Comparison of ENCODE assay signal across 1 cellular context in the genomic region with DNA sequence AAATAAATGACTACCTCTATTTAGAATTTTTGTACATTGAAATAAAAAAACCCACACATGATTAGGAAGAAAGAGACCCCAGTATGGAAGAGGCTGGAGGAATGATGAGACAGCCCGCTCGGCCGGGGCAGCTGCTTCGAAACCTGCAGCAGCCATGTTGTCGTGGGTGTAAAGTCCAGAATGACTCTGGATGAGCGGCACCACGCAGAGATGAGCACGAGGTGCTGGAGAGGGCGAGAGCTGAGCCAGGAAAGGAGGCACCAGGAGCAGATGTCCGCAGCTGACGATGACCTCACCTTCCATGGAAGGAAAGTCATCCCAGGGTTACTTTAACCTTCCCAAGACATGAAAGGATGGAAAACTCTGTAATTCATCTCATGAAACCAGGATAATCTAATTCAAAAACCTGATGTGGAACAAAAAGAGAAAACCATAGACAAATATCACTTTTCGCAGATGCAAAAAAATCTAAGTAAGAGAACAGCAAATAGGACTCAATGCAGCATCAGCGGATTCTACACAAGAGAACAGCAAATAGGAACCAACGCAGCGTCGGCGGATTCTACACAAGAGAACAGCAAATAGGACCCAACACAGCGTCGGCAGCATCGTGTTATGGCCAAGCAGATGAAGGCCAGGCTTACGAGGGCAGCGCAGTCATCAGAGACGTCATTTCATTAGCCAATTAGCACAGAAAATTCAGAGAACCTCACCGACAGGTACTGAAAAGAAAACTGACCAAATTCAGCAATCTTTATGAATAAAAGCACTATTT.
TF ChIP-seq lines count a peak whose summit lies in the region.

No MANE protein-coding gene starts in this region.

TF ChIP-seq in GM23338, 12 proteins besides CTCF, POLR2A, EP300 and RAD21:
- TF ChIP-seq NANOG (IDR thresholded peaks at IDR 0.05; ENCODE audit: borderline replicate concordance): no peak
- no peak for TF ChIP-seq POLR2AphosphoS5 (IDR thresholded peaks at IDR 0.05; ENCODE audit: low read depth)
- no peak for TF ChIP-seq EZH2 (IDR thresholded peaks at IDR 0.05; ENCODE audit: low read depth, unreplicated experiment)
- TF ChIP-seq, protein P1, sequence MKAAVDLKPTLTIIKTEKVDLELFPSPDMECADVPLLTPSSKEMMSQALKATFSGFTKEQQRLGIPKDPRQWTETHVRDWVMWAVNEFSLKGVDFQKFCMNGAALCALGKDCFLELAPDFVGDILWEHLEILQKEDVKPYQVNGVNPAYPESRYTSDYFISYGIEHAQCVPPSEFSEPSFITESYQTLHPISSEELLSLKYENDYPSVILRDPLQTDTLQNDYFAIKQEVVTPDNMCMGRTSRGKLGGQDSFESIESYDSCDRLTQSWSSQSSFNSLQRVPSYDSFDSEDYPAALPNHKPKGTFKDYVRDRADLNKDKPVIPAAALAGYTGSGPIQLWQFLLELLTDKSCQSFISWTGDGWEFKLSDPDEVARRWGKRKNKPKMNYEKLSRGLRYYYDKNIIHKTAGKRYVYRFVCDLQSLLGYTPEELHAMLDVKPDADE (IDR thresholded peaks at IDR 0.05): no peak
- TF ChIP-seq, protein P2, sequence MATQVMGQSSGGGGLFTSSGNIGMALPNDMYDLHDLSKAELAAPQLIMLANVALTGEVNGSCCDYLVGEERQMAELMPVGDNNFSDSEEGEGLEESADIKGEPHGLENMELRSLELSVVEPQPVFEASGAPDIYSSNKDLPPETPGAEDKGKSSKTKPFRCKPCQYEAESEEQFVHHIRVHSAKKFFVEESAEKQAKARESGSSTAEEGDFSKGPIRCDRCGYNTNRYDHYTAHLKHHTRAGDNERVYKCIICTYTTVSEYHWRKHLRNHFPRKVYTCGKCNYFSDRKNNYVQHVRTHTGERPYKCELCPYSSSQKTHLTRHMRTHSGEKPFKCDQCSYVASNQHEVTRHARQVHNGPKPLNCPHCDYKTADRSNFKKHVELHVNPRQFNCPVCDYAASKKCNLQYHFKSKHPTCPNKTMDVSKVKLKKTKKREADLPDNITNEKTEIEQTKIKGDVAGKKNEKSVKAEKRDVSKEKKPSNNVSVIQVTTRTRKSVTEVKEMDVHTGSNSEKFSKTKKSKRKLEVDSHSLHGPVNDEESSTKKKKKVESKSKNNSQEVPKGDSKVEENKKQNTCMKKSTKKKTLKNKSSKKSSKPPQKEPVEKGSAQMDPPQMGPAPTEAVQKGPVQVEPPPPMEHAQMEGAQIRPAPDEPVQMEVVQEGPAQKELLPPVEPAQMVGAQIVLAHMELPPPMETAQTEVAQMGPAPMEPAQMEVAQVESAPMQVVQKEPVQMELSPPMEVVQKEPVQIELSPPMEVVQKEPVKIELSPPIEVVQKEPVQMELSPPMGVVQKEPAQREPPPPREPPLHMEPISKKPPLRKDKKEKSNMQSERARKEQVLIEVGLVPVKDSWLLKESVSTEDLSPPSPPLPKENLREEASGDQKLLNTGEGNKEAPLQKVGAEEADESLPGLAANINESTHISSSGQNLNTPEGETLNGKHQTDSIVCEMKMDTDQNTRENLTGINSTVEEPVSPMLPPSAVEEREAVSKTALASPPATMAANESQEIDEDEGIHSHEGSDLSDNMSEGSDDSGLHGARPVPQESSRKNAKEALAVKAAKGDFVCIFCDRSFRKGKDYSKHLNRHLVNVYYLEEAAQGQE (IDR thresholded peaks at IDR 0.05; ENCODE audit: unreplicated experiment): no peak
- no peak for TF ChIP-seq JUNB (IDR thresholded peaks at IDR 0.05; ENCODE audit: unreplicated experiment)
- TF ChIP-seq, protein P3, sequence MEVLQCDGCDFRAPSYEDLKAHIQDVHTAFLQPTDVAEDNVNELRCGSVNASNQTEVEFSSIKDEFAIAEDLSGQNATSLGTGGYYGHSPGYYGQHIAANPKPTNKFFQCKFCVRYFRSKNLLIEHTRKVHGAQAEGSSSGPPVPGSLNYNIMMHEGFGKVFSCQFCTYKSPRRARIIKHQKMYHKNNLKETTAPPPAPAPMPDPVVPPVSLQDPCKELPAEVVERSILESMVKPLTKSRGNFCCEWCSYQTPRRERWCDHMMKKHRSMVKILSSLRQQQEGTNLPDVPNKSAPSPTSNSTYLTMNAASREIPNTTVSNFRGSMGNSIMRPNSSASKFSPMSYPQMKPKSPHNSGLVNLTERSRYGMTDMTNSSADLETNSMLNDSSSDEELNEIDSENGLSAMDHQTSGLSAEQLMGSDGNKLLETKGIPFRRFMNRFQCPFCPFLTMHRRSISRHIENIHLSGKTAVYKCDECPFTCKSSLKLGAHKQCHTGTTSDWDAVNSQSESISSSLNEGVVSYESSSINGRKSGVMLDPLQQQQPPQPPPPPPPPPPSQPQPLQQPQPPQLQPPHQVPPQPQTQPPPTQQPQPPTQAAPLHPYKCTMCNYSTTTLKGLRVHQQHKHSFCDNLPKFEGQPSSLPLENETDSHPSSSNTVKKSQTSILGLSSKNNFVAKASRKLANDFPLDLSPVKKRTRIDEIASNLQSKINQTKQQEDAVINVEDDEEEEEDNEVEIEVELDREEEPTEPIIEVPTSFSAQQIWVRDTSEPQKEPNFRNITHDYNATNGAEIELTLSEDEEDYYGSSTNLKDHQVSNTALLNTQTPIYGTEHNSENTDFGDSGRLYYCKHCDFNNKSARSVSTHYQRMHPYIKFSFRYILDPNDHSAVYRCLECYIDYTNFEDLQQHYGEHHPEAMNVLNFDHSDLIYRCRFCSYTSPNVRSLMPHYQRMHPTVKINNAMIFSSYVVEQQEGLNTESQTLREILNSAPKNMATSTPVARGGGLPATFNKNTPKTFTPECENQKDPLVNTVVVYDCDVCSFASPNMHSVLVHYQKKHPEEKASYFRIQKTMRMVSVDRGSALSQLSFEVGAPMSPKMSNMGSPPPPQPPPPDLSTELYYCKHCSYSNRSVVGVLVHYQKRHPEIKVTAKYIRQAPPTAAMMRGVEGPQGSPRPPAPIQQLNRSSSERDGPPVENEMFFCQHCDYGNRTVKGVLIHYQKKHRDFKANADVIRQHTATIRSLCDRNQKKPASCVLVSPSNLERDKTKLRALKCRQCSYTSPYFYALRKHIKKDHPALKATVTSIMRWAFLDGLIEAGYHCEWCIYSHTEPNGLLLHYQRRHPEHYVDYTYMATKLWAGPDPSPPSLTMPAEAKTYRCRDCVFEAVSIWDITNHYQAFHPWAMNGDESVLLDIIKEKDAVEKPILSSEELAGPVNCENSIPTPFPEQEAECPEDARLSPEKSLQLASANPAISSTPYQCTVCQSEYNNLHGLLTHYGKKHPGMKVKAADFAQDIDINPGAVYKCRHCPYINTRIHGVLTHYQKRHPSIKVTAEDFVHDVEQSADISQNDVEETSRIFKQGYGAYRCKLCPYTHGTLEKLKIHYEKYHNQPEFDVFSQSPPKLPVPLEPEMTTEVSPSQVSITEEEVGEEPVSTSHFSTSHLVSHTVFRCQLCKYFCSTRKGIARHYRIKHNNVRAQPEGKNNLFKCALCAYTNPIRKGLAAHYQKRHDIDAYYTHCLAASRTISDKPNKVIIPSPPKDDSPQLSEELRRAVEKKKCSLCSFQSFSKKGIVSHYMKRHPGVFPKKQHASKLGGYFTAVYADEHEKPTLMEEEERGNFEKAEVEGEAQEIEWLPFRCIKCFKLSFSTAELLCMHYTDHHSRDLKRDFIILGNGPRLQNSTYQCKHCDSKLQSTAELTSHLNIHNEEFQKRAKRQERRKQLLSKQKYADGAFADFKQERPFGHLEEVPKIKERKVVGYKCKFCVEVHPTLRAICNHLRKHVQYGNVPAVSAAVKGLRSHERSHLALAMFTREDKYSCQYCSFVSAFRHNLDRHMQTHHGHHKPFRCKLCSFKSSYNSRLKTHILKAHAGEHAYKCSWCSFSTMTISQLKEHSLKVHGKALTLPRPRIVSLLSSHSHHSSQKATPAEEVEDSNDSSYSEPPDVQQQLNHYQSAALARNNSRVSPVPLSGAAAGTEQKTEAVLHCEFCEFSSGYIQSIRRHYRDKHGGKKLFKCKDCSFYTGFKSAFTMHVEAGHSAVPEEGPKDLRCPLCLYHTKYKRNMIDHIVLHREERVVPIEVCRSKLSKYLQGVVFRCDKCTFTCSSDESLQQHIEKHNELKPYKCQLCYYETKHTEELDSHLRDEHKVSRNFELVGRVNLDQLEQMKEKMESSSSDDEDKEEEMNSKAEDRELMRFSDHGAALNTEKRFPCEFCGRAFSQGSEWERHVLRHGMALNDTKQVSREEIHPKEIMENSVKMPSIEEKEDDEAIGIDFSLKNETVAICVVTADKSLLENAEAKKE (CRISPR knock-in tag; IDR thresholded peaks at IDR 0.05): no peak
- TF ChIP-seq EZH2phosphoT487 (IDR thresholded peaks at IDR 0.05; ENCODE audit: unreplicated experiment): no peak
- TF ChIP-seq ZNF331 (CRISPR knock-in tag; IDR thresholded peaks at IDR 0.05; ENCODE audit: low read depth): no peak
- no peak for TF ChIP-seq ZNF114 (CRISPR knock-in tag; IDR thresholded peaks at IDR 0.05)
